Comparison of ENCODE assay signal across 14 cellular contexts in genomic region chr12:49807991-49808580, GRCh38. TPM values are rescaled to one million over a fixed set of nuclear protein-coding genes. Genes with fewer than 3 reads are reported as not detected.
A peak's percentile ranks its signal among the peaks of the same experiment; 100 is the strongest.
DNase-seq lines count a peak whose midpoint lies in the region; ATAC-seq and TF ChIP-seq lines count a peak whose summit lies in the region.
"Had no signal": no experiment of that assay in that cellular context is flagged by ENCODE, and none has a peak within 500 bp of the region (broad histone marks: within the 10 kb centered on the region; RNA-seq: fewer than 3 reads in every experiment).

No MANE protein-coding gene starts in this region.

- H3K27ac ChIP-seq in coronary artery = peak overlapping the region; percentile 66 to 91
- H3K27ac ChIP-seq in mesendoderm (ENCODE audit: low read depth, low read length) = no peak overlapping the region
- peak overlapping the region; percentile 86 for H3K27ac ChIP-seq in smooth muscle cell (ENCODE audit: low read depth)
- no peak overlapping the region for H3K27ac ChIP-seq in right lobe of liver

- H2BK15ac ChIP-seq in mesendoderm (replicated peaks; ENCODE audit: low read depth) = no peak overlapping the region

- DNase-seq in H7 (peak; percentile 30), coronary artery (ENCODE audit: low spot score) (no peak), mesendoderm (no peak), smooth muscle cell (lab: John Stamatoyannopoulos, UW; ENCODE audit: unreplicated experiment) (no peak), AG08395 (ENCODE audit: low spot score) (no peak), dedifferentiated amniotic fluid mesenchymal stem cell (ENCODE audit: extremely low spot score) (no peak), right lobe of liver (no peak), NOMO-1 treated with dmso at 0.1 percent for 144 hours (lab: John Stamatoyannopoulos, UW; ENCODE audit: unreplicated experiment) (no peak)
- DNase-seq: activated CD4-positive, CD25-positive, alpha-beta regulatory T cell treated with anti-CD3 and anti-CD28 coated beads, Interleukin-2, amount 50 U/mL, for 72 hours; Calu3; MM.1S; NCI-H187 treated with DMSO at 0.1 percent for 48 hours; NCI-H524; stimulated activated CD8-positive, alpha-beta memory T cell treated with anti-CD3 and anti-CD28 coated beads, Interleukin-4, amount 100 ng/mL, for 48 hours had no signal

- no peak for ATAC-seq in right lobe of liver

- TF ChIP-seq CTCF in coronary artery (IDR thresholded peaks at IDR 0.05) = no peak
- TF ChIP-seq CTCF in smooth muscle cell (IDR thresholded peaks at IDR 0.05; ENCODE audit: borderline replicate concordance, insufficient read depth, poor library complexity, severe bottlenecking) = no peak
- TF ChIP-seq CTCF in right lobe of liver (IDR thresholded peaks at IDR 0.05) = no peak

- no peak overlapping the region for H2BK120ac ChIP-seq in mesendoderm (ENCODE audit: low read depth, low read length)

- no peak overlapping the region for H2AFZ ChIP-seq in smooth muscle cell (ENCODE audit: low read depth)

- no peak overlapping the region for H4K8ac ChIP-seq in mesendoderm (ENCODE audit: low read depth, low read length)

- H4K20me1 ChIP-seq in smooth muscle cell (ENCODE audit: low read depth) = no peaks in the 10 kb centered on the region

- H3K23ac ChIP-seq in mesendoderm (ENCODE audit: low read length) = no peak overlapping the region

- H3K79me1 ChIP-seq in mesendoderm (ENCODE audit: low read length) = peaks cover 6% of the 10 kb centered on the region

- intact Hi-C loops in right lobe of liver (cut with DNase I) = no loop called here

- no peak overlapping the region for H2BK5ac ChIP-seq in mesendoderm (ENCODE audit: low read length)

- H3K36me3 ChIP-seq in H7 (replicated peaks; ENCODE audit: control insufficient read depth, insufficient read depth, low read length) (peaks cover 9% of the 10 kb centered on the region), mesendoderm (ENCODE audit: control insufficient read depth, insufficient read depth, low read length) (no peaks in the 10 kb centered on the region), smooth muscle cell (ENCODE audit: low read depth) (no peaks in the 10 kb centered on the region), right lobe of liver (peaks cover 0 to 8% (median 0%) of the 10 kb centered on the region in 4 donors)

- no peaks in the 10 kb centered on the region for H3K27me3 ChIP-seq in H7 (ENCODE audit: control insufficient read depth, insufficient read depth, low read length)
- no peaks in the 10 kb centered on the region for H3K27me3 ChIP-seq in mesendoderm (ENCODE audit: insufficient read depth, low read length, poor library complexity)
- no peaks in the 10 kb centered on the region for H3K27me3 ChIP-seq in smooth muscle cell (ENCODE audit: low read depth)
- H3K27me3 ChIP-seq in right lobe of liver = no peaks in the 10 kb centered on the region

- H3K9ac ChIP-seq in mesendoderm (ENCODE audit: low read length) = peak overlapping the region; percentile 3
- H3K9ac ChIP-seq in smooth muscle cell (ENCODE audit: low read depth) = peak overlapping the region; percentile 70

- H3K18ac ChIP-seq in mesendoderm (ENCODE audit: low read length) = no peak overlapping the region

- no peak overlapping the region for H3K4ac ChIP-seq in mesendoderm (ENCODE audit: low read depth, low read length)

- no peaks in the 10 kb centered on the region for H3K9me3 ChIP-seq in smooth muscle cell (replicated peaks; ENCODE audit: low read depth)
- H3K9me3 ChIP-seq in right lobe of liver = no peaks in the 10 kb centered on the region

- H3F3A ChIP-seq in smooth muscle cell (ENCODE audit: low read depth) = peaks cover 8% of the 10 kb centered on the region

- H3K4me3 ChIP-seq in H7 (ENCODE audit: insufficient read depth, low read depth, low read length) = no peak overlapping the region
- peak overlapping the region; percentile 56 for H3K4me3 ChIP-seq in coronary artery
- no peak overlapping the region for H3K4me3 ChIP-seq in mesendoderm (ENCODE audit: low read length)
- no peak overlapping the region for H3K4me3 ChIP-seq in smooth muscle cell
- no peak overlapping the region for H3K4me3 ChIP-seq in right lobe of liver

- no peak overlapping the region for H2AK5ac ChIP-seq in mesendoderm (ENCODE audit: low read length)

- H3K79me2 ChIP-seq in mesendoderm (ENCODE audit: control insufficient read depth, insufficient read depth, low read length) (peaks cover 1% of the 10 kb centered on the region), smooth muscle cell (ENCODE audit: low read depth) (peaks cover 24% of the 10 kb centered on the region)

- H3K56ac ChIP-seq in mesendoderm (ENCODE audit: low read length) = peak overlapping the region; percentile 45

- H3K4me2 ChIP-seq in mesendoderm (ENCODE audit: low read length) (no peak overlapping the region), smooth muscle cell (peak overlapping the region; percentile 59)

- peaks cover 13% of the 10 kb centered on the region for H3K4me1 ChIP-seq in mesendoderm (ENCODE audit: control insufficient read depth, low read depth, low read length)
- H3K4me1 ChIP-seq in smooth muscle cell (ENCODE audit: low read depth) = peaks cover 37% of the 10 kb centered on the region
- H3K4me1 ChIP-seq in right lobe of liver = no peaks in the 10 kb centered on the region

- no peak overlapping the region for H4K5ac ChIP-seq in mesendoderm (ENCODE audit: low read length)

- WGBS in mesendoderm (ENCODE audit: extremely low coverage, insufficient coverage, low lambda C conversion rate) = no CpG with 5 or more reads among the region's 12 CpGs
- WGBS in smooth muscle cell (ENCODE audit: low lambda C conversion rate) = 87% methylated on average over 12 of the region's 12 CpGs
- WGBS in right lobe of liver (ENCODE audit: insufficient coverage, low coverage, low lambda C conversion rate, missing lambda C conversion rate) = 92% methylated on average over 4 of the region's 12 CpGs

- no peak for TF ChIP-seq POLR2A in right lobe of liver (IDR thresholded peaks at IDR 0.05)

RNA-seq across cellular contexts. Expression of gene NCKAP5L, which starts 20.1 kb away (rescaled TPM):
- total RNA-seq in H7 (2014; rRNA removed; shearing (Covaris generic)) = 20.0 and 22.3 TPM in 2 replicates
- polyA plus RNA-seq in mesendoderm (2013, experiment 1 of 2) = 11.3 TPM
- polyA plus RNA-seq in mesendoderm (2013, experiment 2 of 2) = 11.2 TPM
- 20.5 and 24.1 TPM in 2 replicates for total RNA-seq in smooth muscle cell
- 29.4 and 31.7 TPM in 2 replicates for polyA plus RNA-seq in smooth muscle cell
- total RNA-seq in right lobe of liver = 1 to 10 TPM; 7.0 to 8.8 (median 7.9) TPM

RNA-seq across cellular contexts. Expression of gene BCDIN3D, which starts 34.8 kb away (rescaled TPM):
- 1.4 and 1.6 TPM in 2 replicates for total RNA-seq in H7 (2014; rRNA removed; shearing (Covaris generic))
- 1.7 TPM for polyA plus RNA-seq in mesendoderm (2013, experiment 1 of 2)
- polyA plus RNA-seq in mesendoderm (2013, experiment 2 of 2) = 1.5 TPM
- total RNA-seq in smooth muscle cell (2.5 and 3.4 TPM in 2 replicates), right lobe of liver (1 to 10 TPM; 1.6 to 3.6 (median 2.6) TPM)
- polyA plus RNA-seq in smooth muscle cell = 2.9 and 3.8 TPM in 2 replicates

Comparison
In these comparisons a context has a peak if more than half of its experiments do, and no peak if none do; other contexts are left out.
1. H3K27ac ChIP-seq: peak in coronary artery (2 of 2) and smooth muscle cell (single experiment); none in mesendoderm (single experiment) and right lobe of liver (0 of 3).